10 cellular contexts compared by ENCODE assay signal in genomic region chr7:38330861-38331709, GRCh38.
A peak's percentile ranks its signal among the peaks of the same experiment; 100 is the strongest.
DNase-seq lines count a peak whose midpoint lies in the region; TF ChIP-seq lines count a peak whose summit lies in the region.
"Had no signal": no experiment of that assay in that cellular context is flagged by ENCODE, and none has a peak within 500 bp of the region (broad histone marks: within the 10 kb centered on the region; RNA-seq: fewer than 3 reads in every experiment).

No MANE protein-coding gene starts in this region.

- H3K4me3 ChIP-seq in GM06990 (replicated peaks; ENCODE audit: low read depth, low read length): no peak overlapping the region
- peak overlapping the region; percentile 43 for H3K4me3 ChIP-seq in Loucy (ENCODE audit: low read length, poor library complexity, severe bottlenecking)
- peak overlapping the region; percentile 26 for H3K4me3 ChIP-seq in mononuclear cell (ENCODE audit: low read length)
- no peak overlapping the region for H3K4me3 ChIP-seq in tibial nerve
- H3K4me3 ChIP-seq in colonic mucosa: no peak overlapping the region

- H3K36me3 ChIP-seq in GM06990 (ENCODE audit: control insufficient read depth, insufficient read depth, low read length) (no peaks in the 10 kb centered on the region), Loucy (ENCODE audit: insufficient read depth, low read length) (no peaks in the 10 kb centered on the region), tibial nerve (no peaks in the 10 kb centered on the region), colonic mucosa (no peaks in the 10 kb centered on the region)

- H3K9ac ChIP-seq in Loucy (ENCODE audit: low read depth, low read length, poor library complexity, severe bottlenecking) (peak overlapping the region; percentile 39), colonic mucosa (ENCODE audit: low read depth in 2 of 2, low read length in 2 of 2) (no peak overlapping the region)

- H3K4me1 ChIP-seq in Loucy (ENCODE audit: insufficient read depth, low read length, poor library complexity, severe bottlenecking): peaks cover 34% of the 10 kb centered on the region
- peaks cover 48% of the 10 kb centered on the region for H3K4me1 ChIP-seq in mononuclear cell (ENCODE audit: insufficient read depth, low read length)
- peaks cover 0 to 5% (median 2%) of the 10 kb centered on the region in 4 donors for H3K4me1 ChIP-seq in tibial nerve
- no peaks in the 10 kb centered on the region for H3K4me1 ChIP-seq in colonic mucosa

- peak; percentile 37 for TF ChIP-seq CTCF in GM06990 (IDR thresholded peaks at IDR 0.05; ENCODE audit: insufficient read depth, low read length, poor library complexity, severe bottlenecking)
- TF ChIP-seq CTCF in Loucy (conservative IDR thresholded peaks at IDR 0.05; ENCODE audit: low read length): peak; percentile 60
- TF ChIP-seq CTCF in tibial nerve (IDR thresholded peaks at IDR 0.05): no peak
- no peak for TF ChIP-seq CTCF in colonic mucosa (IDR thresholded peaks at IDR 0.05)

- TF ChIP-seq EP300 in tibial nerve (IDR thresholded peaks at IDR 0.05): no peak

- TF ChIP-seq POLR2A in tibial nerve (IDR thresholded peaks at IDR 0.05): no peak

- H3K9me2 ChIP-seq in Loucy (replicated peaks; ENCODE audit: low read depth, low read length): no peaks in the 10 kb centered on the region

- H3K9me3 ChIP-seq in Loucy (ENCODE audit: insufficient read depth, low read depth, low read length) (no peaks in the 10 kb centered on the region), mononuclear cell (ENCODE audit: low read depth, low read length) (no peaks in the 10 kb centered on the region), tibial nerve (no peaks in the 10 kb centered on the region), colonic mucosa (no peaks in the 10 kb centered on the region)

- no peaks in the 10 kb centered on the region for H3F3A ChIP-seq in Loucy (ENCODE audit: low read depth)

- no peak overlapping the region for H3K27ac ChIP-seq in substantia nigra (ENCODE audit: low read depth, low read length, poor library complexity, severe bottlenecking)
- no peak overlapping the region for H3K27ac ChIP-seq in tibial nerve
- no peak overlapping the region for H3K27ac ChIP-seq in colonic mucosa

- 70 to 81% methylated on average over 8 to 9 of the region's 9 CpGs for WGBS in tibial nerve, 2 donors

- H3K79me2 ChIP-seq in Loucy (ENCODE audit: insufficient read depth, low read length): 0 out of 2 replicates have a peak, but pooled peaks cover 3% of the 10 kb centered on the region

- peak overlapping the region; percentile 57 for H2AFZ ChIP-seq in Loucy (ENCODE audit: low read length)

- peak overlapping the region; percentile 60 for H3K4me2 ChIP-seq in Loucy (ENCODE audit: low read depth, low read length, poor library complexity, severe bottlenecking)

- no peaks in the 10 kb centered on the region for H4K20me1 ChIP-seq in Loucy (ENCODE audit: insufficient read depth, low read length, poor library complexity, severe bottlenecking)

- intact Hi-C loops in colonic mucosa (cut with DNase I): no loop called here

- DNase-seq in GM06990 (ENCODE audit: extremely low read depth, insufficient read length): no peak
- peak; percentile 22 for DNase-seq in activated gamma-delta T cell (lab: John Stamatoyannopoulos, UW)
- no peak for DNase-seq in substantia nigra (lab: John Stamatoyannopoulos, UW)
- DNase-seq in NCI-H187 treated with DMSO at 0.1 percent for 48 hours (lab: John Stamatoyannopoulos, UW): no peak
- no peak for DNase-seq in tibial nerve (ENCODE audit: low spot score in 2 of 2)
- DNase-seq in colonic mucosa: no peak
- DNase-seq: activated CD4-positive, alpha-beta T cell treated with anti-CD3 and anti-CD28 coated beads for 1 hour; NCI-H510A had no signal

- H3K27me3 ChIP-seq in GM06990 (replicated peaks; ENCODE audit: control insufficient read depth, insufficient read depth, low read length) (no peaks in the 10 kb centered on the region), Loucy (ENCODE audit: insufficient read depth, low read length, poor library complexity, severe bottlenecking) (no peaks in the 10 kb centered on the region), mononuclear cell (ENCODE audit: insufficient read depth, low read length) (no peaks in the 10 kb centered on the region), tibial nerve (no peaks in the 10 kb centered on the region), colonic mucosa (no peaks in the 10 kb centered on the region)

Comparison
In these comparisons a context has a peak if more than half of its experiments do, and no peak if none do; other contexts are left out.
1. H3K4me3 ChIP-seq: peak in Loucy (single experiment) and mononuclear cell (single experiment); none in GM06990 (single experiment), tibial nerve (0 of 4) and colonic mucosa (single experiment).
2. CTCF ChIP-seq: peak in GM06990 (single experiment) and Loucy (single experiment); none in tibial nerve (0 of 5) and colonic mucosa (single experiment).